11 cellular contexts compared by ENCODE assay signal in genomic region chr12:6551496-6552139, GRCh38. TPM values are rescaled to one million over a fixed set of nuclear protein-coding genes. Genes with fewer than 3 reads are reported as not detected.
A peak's percentile ranks its signal among the peaks of the same experiment; 100 is the strongest.
DNase-seq lines count a peak whose midpoint lies in the region; ATAC-seq and TF ChIP-seq lines count a peak whose summit lies in the region.
"Had no signal": no experiment of that assay in that cellular context is flagged by ENCODE, and none has a peak within 500 bp of the region (broad histone marks: within the 10 kb centered on the region; RNA-seq: fewer than 3 reads in every experiment).

No MANE protein-coding gene starts in this region.

- TF ChIP-seq CTCF in AG10803 (conservative IDR thresholded peaks at IDR 0.05; ENCODE audit: low read length) (no peak), esophagus muscularis mucosa (IDR thresholded peaks at IDR 0.05) (no peak), neutrophil (IDR thresholded peaks at IDR 0.05) (no peak), OCI-LY7 (conservative IDR thresholded peaks at IDR 0.05; ENCODE audit: low read length) (no peak)

- no peak for TF ChIP-seq POLR2A in esophagus muscularis mucosa (IDR thresholded peaks at IDR 0.05; ENCODE audit: low read depth)

- ATAC-seq in HG03432 (IDR thresholded peaks at IDR 0.05; ENCODE audit: unreplicated experiment) = no peak

- intact Hi-C loops in esophagus muscularis mucosa (cut with DNase I) = no loop called here
- intact Hi-C loops in OCI-LY7 (cut with micrococcal nuclease; ENCODE audit: unreplicated experiment) = no loop called here

- H3K4me3 ChIP-seq in AG10803 (ENCODE audit: low read length) = peak overlapping the region; percentile 49
- peak overlapping the region; percentile 27 to 85 (median 64) for H3K4me3 ChIP-seq in esophagus muscularis mucosa
- H3K4me3 ChIP-seq in neutrophil (ENCODE audit: low read depth in 1 of 2, low read length in 1 of 2) = peak overlapping the region; percentile 57 to 65
- no peak overlapping the region for H3K4me3 ChIP-seq in OCI-LY7 (ENCODE audit: low read depth, low read length, poor library complexity, severe bottlenecking)

- CTCF ChIA-PET in OCI-LY7 (lab: Charles Lee; ENCODE audit: unreplicated experiment) = interaction anchor here (0.6 kb wide), 1 partner anchor 62 kb away, joined by 3 read pairs; no protein-coding TSS in a partner anchor

- H3K4me2 ChIP-seq in OCI-LY7 (ENCODE audit: low read length) = no peak overlapping the region

- DNase-seq in AG10803 (ENCODE audit: low read depth) = peak; percentile 86
- peak; percentile 51 for DNase-seq in RPMI7951 (ENCODE audit: low read depth)
- no peak for DNase-seq in esophagus muscularis mucosa (ENCODE audit: extremely low spot score)
- DNase-seq in OCI-LY7 (ENCODE audit: low spot score) = no peak
- no peak for DNase-seq in NCI-H446 (lab: John Stamatoyannopoulos, UW)
- DNase-seq in UCSD-AML1 (lab: John Stamatoyannopoulos, UW; ENCODE audit: unreplicated experiment) = no peak
- DNase-seq: DMS 273 treated with DMSO at 0.1 percent for 48 hours; effector memory CD4-positive, alpha-beta T cell; T-helper 9 cell had no signal

- H3K27ac ChIP-seq in esophagus muscularis mucosa (replicated peaks in 1 of 4) (peak overlapping the region; percentile 93 to 96 (median 94)), neutrophil (peak overlapping the region; percentile 94), OCI-LY7 (ENCODE audit: low read depth, low read length, poor library complexity, severe bottlenecking) (no peak overlapping the region)

- 22% methylated on average over 11 of the region's 11 CpGs for WGBS in esophagus muscularis mucosa

- H3K27me3 ChIP-seq in esophagus muscularis mucosa = no peaks in the 10 kb centered on the region
- no peaks in the 10 kb centered on the region for H3K27me3 ChIP-seq in neutrophil

- no TSS peak for BruUV-seq in OCI-LY7 (replicated peaks; lab: Mats Ljungman, UMichigan)

- H3K4me1 ChIP-seq in esophagus muscularis mucosa (peaks cover 73 to 89% (median 86%) of the 10 kb centered on the region in 4 donors), neutrophil (ENCODE audit: control insufficient read depth in 1 of 2, insufficient read depth in 1 of 2, low read depth in 1 of 2, low read length in 1 of 2) (peaks cover 81 to 87% of the 10 kb centered on the region in 2 experiments), OCI-LY7 (ENCODE audit: insufficient read depth, low read length, poor library complexity, severe bottlenecking) (peaks cover 21% of the 10 kb centered on the region)

- H3K36me3 ChIP-seq in esophagus muscularis mucosa (peaks cover 0 to 44% (median 33%) of the 10 kb centered on the region in 4 donors), neutrophil (peaks cover 20% of the 10 kb centered on the region), OCI-LY7 (ENCODE audit: insufficient read depth, low read length) (peaks cover 66% of the 10 kb centered on the region)

- H3K79me2 ChIP-seq in OCI-LY7 (ENCODE audit: insufficient read depth, low read depth, low read length) = peaks cover 39% of the 10 kb centered on the region

- no peaks in the 10 kb centered on the region for H3K9me2 ChIP-seq in OCI-LY7 (ENCODE audit: insufficient read depth, low read length)

- no peak overlapping the region for H2AFZ ChIP-seq in OCI-LY7 (ENCODE audit: low read length)

- no peaks in the 10 kb centered on the region; the same call in 1 of the 2 replicates for H4K20me1 ChIP-seq in OCI-LY7 (ENCODE audit: insufficient read depth, low read length)

- H3K9me3 ChIP-seq in esophagus muscularis mucosa (no peaks in the 10 kb centered on the region), neutrophil (no peaks in the 10 kb centered on the region), OCI-LY7 (ENCODE audit: low read length) (no peaks in the 10 kb centered on the region)

- POLR2A ChIA-PET in OCI-LY7 (lab: Charles Lee) = interaction anchor here (0.5 to 1.6 kb wide), 2 partner anchors 20 to 406 kb away, joined by 3 to 4 read pairs; no protein-coding TSS in a partner anchor

- no peak for TF ChIP-seq EP300 in esophagus muscularis mucosa (IDR thresholded peaks at IDR 0.05)

RNA-seq across cellular contexts. Expression of gene IFFO1, which starts 4.2 kb away (rescaled TPM):
- total RNA-seq in RPMI7951 (2014; rRNA removed; shearing (Covaris generic)) = 5.8 and 8.6 TPM in 2 replicates
- total RNA-seq in esophagus muscularis mucosa = 10 to 100 TPM; 12.1 to 26.2 (median 20.8) TPM
- 16.9 and 25.4 TPM in 2 replicates for total RNA-seq in OCI-LY7 (2014; rRNA removed; shearing (Covaris generic))
- 30.5 and 32.3 TPM in 2 replicates for total RNA-seq in OCI-LY7 (2022)

RNA-seq across cellular contexts. Expression of gene NOP2, which starts 16.5 kb away (rescaled TPM):
- total RNA-seq in RPMI7951 (2014; rRNA removed; shearing (Covaris generic)) = 14.2 and 17.8 TPM in 2 replicates
- 10 to 100 TPM; 17.9 to 32.3 (median 19.5) TPM for total RNA-seq in esophagus muscularis mucosa
- total RNA-seq in OCI-LY7 (2014; rRNA removed; shearing (Covaris generic)) = 87.9 and 116 TPM in 2 replicates
- total RNA-seq in OCI-LY7 (2022) = 86.5 and 100 TPM in 2 replicates

RNA-seq across cellular contexts. Expression of gene GAPDH, which starts 17.3 kb away (rescaled TPM):
- 8,506 and 8,626 TPM in 2 replicates for total RNA-seq in RPMI7951 (2014; rRNA removed; shearing (Covaris generic))
- total RNA-seq in esophagus muscularis mucosa (1,000 to 10,000 TPM; 2,279 to 3,578 (median 2,742) TPM), OCI-LY7 (2022) (3,794 and 4,502 TPM in 2 replicates)
- 3,369 and 3,801 TPM in 2 replicates for total RNA-seq in OCI-LY7 (2014; rRNA removed; shearing (Covaris generic))

RNA-seq across cellular contexts. Expression of gene CHD4, which starts 55.6 kb away (rescaled TPM):
- total RNA-seq in RPMI7951 (2014; rRNA removed; shearing (Covaris generic)) = 167 and 180 TPM in 2 replicates
- total RNA-seq in esophagus muscularis mucosa (100 to 1,000 TPM; 189 to 226 (median 218) TPM), OCI-LY7 (2022) (247 and 267 TPM in 2 replicates)
- 287 and 319 TPM in 2 replicates for total RNA-seq in OCI-LY7 (2014; rRNA removed; shearing (Covaris generic))

RNA-seq across cellular contexts. Expression of gene NCAPD2, which starts 57.7 kb away (rescaled TPM):
- 92.1 and 106 TPM in 2 replicates for total RNA-seq in RPMI7951 (2014; rRNA removed; shearing (Covaris generic))
- total RNA-seq in esophagus muscularis mucosa = 10 to 100 TPM; 13.9 to 26.1 (median 24.7) TPM
- total RNA-seq in OCI-LY7 (2014; rRNA removed; shearing (Covaris generic)) = 157 and 195 TPM in 2 replicates
- 225 and 267 TPM in 2 replicates for total RNA-seq in OCI-LY7 (2022)

Comparison
In these comparisons a context has a peak if more than half of its experiments do, and no peak if none do; other contexts are left out.
1. DNase-seq: peak in AG10803 (single experiment) and RPMI7951 (single experiment); none in esophagus muscularis mucosa (single experiment), OCI-LY7 (single experiment), NCI-H446 (0 of 2) and UCSD-AML1 (single experiment).